In the genomic region with DNA sequence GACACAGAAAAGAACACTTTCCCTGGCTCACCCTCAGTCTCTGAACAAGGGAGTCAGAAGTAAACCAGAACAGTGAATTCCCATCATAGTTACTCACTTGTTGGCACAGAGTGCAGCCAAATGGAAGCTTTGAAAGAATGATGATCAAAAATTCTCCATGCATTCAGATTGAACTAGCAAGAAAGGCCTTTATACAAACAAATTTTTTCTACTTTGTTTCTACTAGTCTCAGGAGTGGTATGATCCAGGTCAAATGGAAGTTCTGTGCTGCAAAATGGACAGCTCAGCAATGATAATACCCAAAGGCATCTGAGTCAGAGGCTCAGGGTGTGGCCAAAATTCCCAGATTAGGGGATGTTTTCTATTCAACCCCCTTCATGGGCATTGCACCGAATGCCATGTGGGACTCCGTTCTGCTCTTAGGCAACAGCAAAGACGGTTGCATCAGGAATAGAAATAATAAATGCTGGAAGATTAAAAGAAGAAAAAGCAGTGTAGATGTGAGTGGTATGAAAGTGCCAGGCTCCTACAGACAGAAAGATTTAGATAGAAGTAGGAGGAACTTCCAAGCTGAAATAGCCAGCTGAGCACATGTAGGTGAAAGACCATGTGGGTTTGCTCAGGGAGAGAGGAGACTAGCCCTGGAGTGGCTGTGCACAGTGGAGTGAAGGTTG, we compare ENCODE assay signal across 1 cellular context.
TF ChIP-seq lines count a peak whose summit lies in the region.

No MANE protein-coding gene starts in this region.

TF ChIP-seq in A549, 52 proteins besides CTCF, POLR2A, EP300 and RAD21 (continued from another document):
- TF ChIP-seq, protein P1, sequence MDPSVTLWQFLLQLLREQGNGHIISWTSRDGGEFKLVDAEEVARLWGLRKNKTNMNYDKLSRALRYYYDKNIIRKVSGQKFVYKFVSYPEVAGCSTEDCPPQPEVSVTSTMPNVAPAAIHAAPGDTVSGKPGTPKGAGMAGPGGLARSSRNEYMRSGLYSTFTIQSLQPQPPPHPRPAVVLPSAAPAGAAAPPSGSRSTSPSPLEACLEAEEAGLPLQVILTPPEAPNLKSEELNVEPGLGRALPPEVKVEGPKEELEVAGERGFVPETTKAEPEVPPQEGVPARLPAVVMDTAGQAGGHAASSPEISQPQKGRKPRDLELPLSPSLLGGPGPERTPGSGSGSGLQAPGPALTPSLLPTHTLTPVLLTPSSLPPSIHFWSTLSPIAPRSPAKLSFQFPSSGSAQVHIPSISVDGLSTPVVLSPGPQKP (IDR thresholded peaks at IDR 0.05; ENCODE audit: low read depth, low read length) = no peak
- no peak for TF ChIP-seq SREBF2 (IDR thresholded peaks at IDR 0.05)
- TF ChIP-seq, protein P2, sequence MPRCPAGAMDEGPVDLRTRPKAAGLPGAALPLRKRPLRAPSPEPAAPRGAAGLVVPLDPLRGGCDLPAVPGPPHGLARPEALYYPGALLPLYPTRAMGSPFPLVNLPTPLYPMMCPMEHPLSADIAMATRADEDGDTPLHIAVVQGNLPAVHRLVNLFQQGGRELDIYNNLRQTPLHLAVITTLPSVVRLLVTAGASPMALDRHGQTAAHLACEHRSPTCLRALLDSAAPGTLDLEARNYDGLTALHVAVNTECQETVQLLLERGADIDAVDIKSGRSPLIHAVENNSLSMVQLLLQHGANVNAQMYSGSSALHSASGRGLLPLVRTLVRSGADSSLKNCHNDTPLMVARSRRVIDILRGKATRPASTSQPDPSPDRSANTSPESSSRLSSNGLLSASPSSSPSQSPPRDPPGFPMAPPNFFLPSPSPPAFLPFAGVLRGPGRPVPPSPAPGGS (IDR thresholded peaks at IDR 0.05) = 0 out of 3 replicates have a peak, but pooled peaks have one; percentile 21
